In the genomic region with DNA sequence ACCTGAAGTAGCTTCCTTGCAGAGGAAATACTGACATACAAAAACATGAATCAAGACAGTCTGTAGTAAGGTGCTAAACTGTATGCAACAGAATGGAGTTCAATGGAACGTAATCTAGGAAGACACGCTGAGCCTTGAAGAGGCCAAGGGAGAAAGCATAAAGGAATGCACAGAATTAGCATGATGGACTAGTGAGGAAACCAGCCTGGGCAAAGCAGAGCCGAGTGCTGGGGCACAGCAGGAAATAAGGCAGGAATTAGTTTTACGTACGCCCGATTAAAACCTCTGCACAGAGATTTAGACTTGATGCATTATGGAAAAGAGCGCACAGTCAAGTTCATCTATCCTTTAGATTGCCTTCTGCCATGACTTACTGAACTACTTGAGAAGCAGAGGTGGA, we compare ENCODE assay signal across 28 cellular contexts.
"Had no signal": no experiment of that assay in that cellular context is flagged by ENCODE, and none has a peak within 500 bp of the region (broad histone marks: within the 10 kb centered on the region; RNA-seq: fewer than 3 reads in every experiment).

No MANE protein-coding gene starts in this region.

- FAIRE-seq: frontal cortex had no signal

- H3K27me3 ChIP-seq: ascending aorta, breast epithelium, colonic mucosa, dorsolateral prefrontal cortex had no signal

- H3K4me3 ChIP-seq: ascending aorta, breast epithelium, cardiac muscle cell, colonic mucosa, dorsolateral prefrontal cortex had no signal

- ATAC-seq: activated naive CD4-positive, alpha-beta T cell treated with anti-CD3 and anti-CD28 coated beads, Interleukin-2, amount 50 U/mL, for 72 hours; activated T-cell treated with anti-CD3 and anti-CD28 coated beads, Interleukin-2, amount 50 U/mL, for 72 hours; esophagus mucosa had no signal

- H3K27ac ChIP-seq: ascending aorta, breast epithelium, cardiac muscle cell, colonic mucosa, dorsolateral prefrontal cortex had no signal

- H3K36me3 ChIP-seq: ascending aorta, breast epithelium, cardiac muscle cell, colonic mucosa had no signal

- H3K9me3 ChIP-seq: ascending aorta, breast epithelium, colonic mucosa had no signal

- H3K4me1 ChIP-seq: ascending aorta, breast epithelium, colonic mucosa had no signal

- DNase-seq: activated CD4-positive, alpha-beta memory T cell treated with anti-CD3 and anti-CD28 coated beads, Interleukin-2, amount 10 ng/mL, durations not matched to agents 7 days and 5 days; activated CD4-positive, alpha-beta T cell treated with anti-CD3 and anti-CD28 coated beads for 1 hour; activated CD4-positive, alpha-beta T cell treated with anti-CD3 and anti-CD28 coated beads for 4 hours; activated CD4-positive, alpha-beta T cell treated with anti-CD3 and anti-CD28 coated beads, Interleukin-2, amount 10 ng/mL, durations not matched to agents 7 days and 5 days; activated CD4-positive, alpha-beta T cell treated with anti-CD3 and anti-CD28 coated beads, Interleukin-2, amount 50 U/mL, for 4 hours; activated CD8-positive, alpha-beta memory T cell treated with anti-CD3 and anti-CD28 coated beads, Interleukin-2, amount 50 U/mL, for 48 hours; activated gamma-delta T cell; activated naive CD4-positive, alpha-beta T cell; activated naive CD4-positive, alpha-beta T cell treated with anti-CD3 and anti-CD28 coated beads, Interleukin-2, amount 10 ng/mL, durations not matched to agents 7 days and 5 days; activated naive CD8-positive, alpha-beta T cell treated with anti-CD3 and anti-CD28 coated beads, Interleukin-2, amount 10 ng/mL, durations not matched to agents 7 days and 5 days; activated T-cell treated with anti-CD3 and anti-CD28 coated beads for 4 hours; activated T-cell treated with anti-CD3 and anti-CD28 coated beads, Interleukin-2, amount 50 U/mL, for 24 hours; activated T-cell treated with anti-CD3 and anti-CD28 coated beads, Interleukin-2, amount 50 U/mL, for 72 hours; central memory CD4-positive, alpha-beta T cell; cerebellar nuclear complex; colonic mucosa; dorsolateral prefrontal cortex; effector memory CD4-positive, alpha-beta T cell; endodermal cell; foreskin fibroblast; head of caudate nucleus; T-helper 2 cell had no signal
